Comparison of ENCODE assay signal across 12 cellular contexts in genomic region chr6:145816392-145816791, GRCh38. TPM values are rescaled to one million over a fixed set of nuclear protein-coding genes. Genes with fewer than 3 reads are reported as not detected.
DNase-seq lines count a peak whose midpoint lies in the region; TF ChIP-seq lines count a peak whose summit lies in the region.
"Had no signal": no experiment of that assay in that cellular context is flagged by ENCODE, and none has a peak within 500 bp of the region (broad histone marks: within the 10 kb centered on the region; RNA-seq: fewer than 3 reads in every experiment).

No MANE protein-coding gene starts in this region.

- peak overlapping the region; percentile 98 for H3K4me2 ChIP-seq in mammary epithelial cell (ENCODE audit: insufficient read depth, low read depth, low read length)

- H3K27me3 Mint-ChIP-seq in neural crest cell (ENCODE audit: low read depth), result no peaks in the 10 kb centered on the region

- no peak overlapping the region for H3K4me3 ChIP-seq in mammary epithelial cell (replicated peaks in 1 of 3; ENCODE audit: insufficient read depth in 1 of 3, low read depth in 2 of 3, low read length in 3 of 3)
- peak overlapping the region in 24 of 59 donors; percentile 1 to 95 (median 84) for H3K4me3 ChIP-seq in dorsolateral prefrontal cortex

- H3K27me3 ChIP-seq in mammary epithelial cell (ENCODE audit: insufficient read depth, low read length) (no peaks in the 10 kb centered on the region), dorsolateral prefrontal cortex (no peaks in the 10 kb centered on the region)

- peak overlapping the region; percentile 69 for H3K27ac Mint-ChIP-seq in neural crest cell (ENCODE audit: unreplicated experiment)

- peaks cover 8% of the 10 kb centered on the region for H3K4me1 ChIP-seq in mammary epithelial cell (ENCODE audit: insufficient read depth, low read length)

- H3K36me3 ChIP-seq in mammary epithelial cell (ENCODE audit: insufficient read depth, low read length), result no peaks in the 10 kb centered on the region
- H3K36me3 ChIP-seq: thoracic aorta had no signal

- no peak for TF ChIP-seq CTCF in mammary epithelial cell (conservative IDR thresholded peaks at IDR 0.05 in 1 of 2, IDR thresholded peaks at IDR 0.05 in 1 of 2; ENCODE audit: extremely low read depth in 1 of 2, insufficient read depth in 1 of 2, low read depth in 1 of 2, low read length in 2 of 2)
- no peak for TF ChIP-seq CTCF in neural crest cell (conservative IDR thresholded peaks at IDR 0.05)
- no peak for TF ChIP-seq CTCF in dorsolateral prefrontal cortex (IDR thresholded peaks at IDR 0.05 in 54 of 56, conservative IDR thresholded peaks at IDR 0.05 in 2 of 56; ENCODE audit: low read depth in 1 of 56, partially characterized antibody in 56 of 56)

- peaks cover 35% of the 10 kb centered on the region for H3K79me2 ChIP-seq in mammary epithelial cell (ENCODE audit: insufficient read depth, low read length)

- no TSS peak for BruUV-seq in mammary epithelial cell (replicated peaks; lab: Mats Ljungman, UMichigan)

- no peaks in the 10 kb centered on the region for H4K20me1 ChIP-seq in mammary epithelial cell (ENCODE audit: insufficient read depth, low read length)

- H3K27ac ChIP-seq in mammary epithelial cell (ENCODE audit: insufficient read depth, low read depth, low read length) (no peak overlapping the region), dorsolateral prefrontal cortex (peak overlapping the region in 2 of 59 donors; percentile 86 to 97)
- H3K27ac ChIP-seq: HL-60 had no signal

- H3K9me3 ChIP-seq in mammary epithelial cell (replicated peaks; ENCODE audit: insufficient read depth, low read length), result no peaks in the 10 kb centered on the region
- H3K9me3 ChIP-seq: thoracic aorta had no signal

- in situ Hi-C loops in mammary epithelial cell (cut with MboI; ENCODE audit: low sequenced_read_pairs in 2 of 2), result loop anchor here in 1 of 2 donors (10.0 kb wide), 1 partner anchor 62 kb away; no protein-coding TSS in a partner anchor

- H3K9ac ChIP-seq in mammary epithelial cell (ENCODE audit: insufficient read depth, low read length), result no peak overlapping the region

- H3K36me3 Mint-ChIP-seq in neural crest cell (ENCODE audit: low read depth), result no peaks in the 10 kb centered on the region

- H3K4me3 Mint-ChIP-seq in neural crest cell, result peak overlapping the region; percentile 97

- intact Hi-C loops in mammary epithelial cell (cut with micrococcal nuclease), result loop anchor here (5.0 kb wide), 1 partner anchor 71 kb away; no protein-coding TSS in a partner anchor
- intact Hi-C loops in dorsolateral prefrontal cortex (cut with DNase I), result loop anchor here in 1 of 2 donors (10.0 kb wide), 1 partner anchor 148 kb away; the partner anchor contains the start of gene SHPRH

- H2AFZ ChIP-seq in mammary epithelial cell (ENCODE audit: low read depth, low read length), result no peak overlapping the region

- H3K9me3 Mint-ChIP-seq in neural crest cell, result no peaks in the 10 kb centered on the region

- DNase-seq in NCI-H2227 (lab: John Stamatoyannopoulos, UW; ENCODE audit: unreplicated experiment) (peak; percentile 23), NCI-H2227 treated with DMSO at 0.1 percent for 48 hours (lab: John Stamatoyannopoulos, UW) (no peak), HuH-7 (ENCODE audit: low spot score) (peak; percentile 28), mammary epithelial cell (no peak), neural crest cell (ENCODE audit: low read depth, low spot score) (no peak), NCI-H1694 (lab: John Stamatoyannopoulos, UW) (no peak), dorsolateral prefrontal cortex (no peak), CD1c-positive myeloid dendritic cell (ENCODE audit: extremely low spot score) (no peak)
- DNase-seq: NCI-H2171 treated with DMSO at 0.1 percent for 48 hours; stimulated activated CD4-positive, alpha-beta T cell treated with anti-CD3 and anti-CD28 coated beads, Interleukin-2, amount 100 ng/mL, for 24 hours had no signal

- dilution Hi-C loops in mammary epithelial cell (cut with HindIII; ENCODE audit: low sequenced_read_pairs), result no loop called here

- H3K4me1 Mint-ChIP-seq in neural crest cell, result peaks cover 29% of the 10 kb centered on the region

- CTCF ChIA-PET in mammary epithelial cell (lab: Charles Lee; ENCODE audit: low non-redundant PET), result no interaction called here

- 93% methylated on average over 8 of the region's 8 CpGs for WGBS in mammary epithelial cell (ENCODE audit: low coverage, missing lambda C conversion rate)

RNA-seq across cellular contexts. Expression of gene FBXO30, which starts 1.8 kb away (rescaled TPM):
- 10 to 100 TPM; 10.9 to 14.2 TPM for total RNA-seq in mammary epithelial cell
- polyA plus RNA-seq in mammary epithelial cell, result 3.5 TPM
- 5.0 TPM for polyA minus RNA-seq in mammary epithelial cell
- 12.3 and 12.4 TPM in 2 replicates for total RNA-seq in neural crest cell
- 10 to 100 TPM in 118 of 120 experiments, 1 to 10 TPM in 2; 9.7 to 17.6 (median 13.0) TPM for total RNA-seq in dorsolateral prefrontal cortex

Comparison
In these comparisons a context has a peak if more than half of its experiments do, and no peak if none do; other contexts are left out.
1. DNase-seq: peak in NCI-H2227 (single experiment) and HuH-7 (single experiment); none in NCI-H2227 treated with DMSO at 0.1 percent for 48 hours (single experiment), mammary epithelial cell (single experiment), neural crest cell (single experiment), NCI-H1694 (single experiment), dorsolateral prefrontal cortex (0 of 10) and CD1c-positive myeloid dendritic cell (single experiment).